24 cellular contexts compared by ENCODE assay signal in the genomic region with DNA sequence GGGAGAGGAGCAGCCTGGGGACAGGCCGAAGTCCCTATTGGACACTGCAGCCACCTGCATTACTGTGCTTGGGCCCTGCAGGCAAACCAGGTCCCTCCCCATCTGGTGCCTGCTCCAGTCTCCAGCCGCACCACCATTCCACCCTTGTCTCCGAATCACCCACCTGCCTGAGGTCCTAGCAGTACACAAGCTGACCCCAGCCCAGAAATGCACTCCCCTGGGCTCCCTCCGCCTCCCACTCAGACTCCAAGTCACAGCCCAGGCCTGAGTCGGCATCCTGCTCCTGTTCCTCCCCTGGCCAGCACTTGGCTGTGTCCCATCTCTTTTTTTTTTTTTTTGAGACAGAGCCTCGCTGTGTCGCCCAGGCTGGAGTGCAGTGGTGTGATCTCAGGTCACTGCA. TPM values are rescaled to one million over a fixed set of nuclear protein-coding genes. Genes with fewer than 3 reads are reported as not detected.
DNase-seq lines count a peak whose midpoint lies in the region; ATAC-seq, FAIRE-seq and TF ChIP-seq lines count a peak whose summit lies in the region.
"Had no signal": no experiment of that assay in that cellular context is flagged by ENCODE, and none has a peak within 500 bp of the region (broad histone marks: within the 10 kb centered on the region; RNA-seq: fewer than 3 reads in every experiment).

No MANE protein-coding gene starts in this region.

- no peak overlapping the region for H2BK120ac ChIP-seq in H1 (replicated peaks; ENCODE audit: low read depth, low read length)

- H3K79me1 ChIP-seq in H1 (ENCODE audit: low read depth, low read length): no peaks in the 10 kb centered on the region

- no peak overlapping the region for H3K56ac ChIP-seq in H1 (replicated peaks; ENCODE audit: insufficient read length, low read depth, low read length)

- H3K27ac ChIP-seq in H1 (ENCODE audit: low read depth, low read length) (no peak overlapping the region), spleen (peak overlapping the region in 6 of 8 donors; percentile 33 to 91 (median 40))
- H3K27ac ChIP-seq: brain microvascular endothelial cell, neutrophil, psoas muscle, sigmoid colon had no signal

- H3K4me1 ChIP-seq in H1 (replicated peaks in 1 of 4; ENCODE audit: control insufficient read depth in 3 of 4, insufficient read depth in 4 of 4, low read length in 3 of 4) (peaks cover 0 to 9% (median 4%) of the 10 kb centered on the region in 4 experiments; a peak in 3 of 7 replicates), spleen (peaks cover 18 to 100% (median 62%) of the 10 kb centered on the region in 6 donors)
- H3K4me1 ChIP-seq: psoas muscle had no signal

- no peak overlapping the region for H3K4ac ChIP-seq in H1 (replicated peaks; ENCODE audit: insufficient read length, low read depth, low read length)

- no peak for DNase-seq in activated CD8-positive, alpha-beta memory T cell treated with anti-CD3 and anti-CD28 coated beads, Interleukin-2, amount 10 ng/mL, durations not matched to agents 7 days and 5 days
- DNase-seq in activated CD8-positive, alpha-beta memory T cell treated with anti-CD3 and anti-CD28 coated beads, Interleukin-2, amount 50 U/mL, for 48 hours: no peak
- DNase-seq in T-cell (no peak), H1 (ENCODE audit: low read depth in 1 of 2, low spot score in 2 of 2) (no peak), spleen (no peak), kidney tubule cell (ENCODE audit: low spot score) (no peak), NCI-H510A (lab: John Stamatoyannopoulos, UW) (no peak)
- DNase-seq: activated CD4-positive, alpha-beta T cell treated with anti-CD3 and anti-CD28 coated beads, Interleukin-2, amount 50 U/mL, for 48 hours; activated CD4-positive, CD25-positive, alpha-beta regulatory T cell; brain microvascular endothelial cell; DMS153; effector CD8-positive, alpha-beta T cell; foreskin fibroblast; head of caudate nucleus; NCI-H1105; NCI-H2029; psoas muscle; sigmoid colon; stimulated activated CD4-positive, alpha-beta T cell treated with anti-CD3 and anti-CD28 coated beads, Interleukin-4, amount 100 ng/mL, for 4 hours; stimulated activated naive CD4-positive, alpha-beta T cell had no signal

- no peak overlapping the region for H3K4me3 Mint-ChIP-seq in activated CD8-positive, alpha-beta memory T cell treated with anti-CD3 and anti-CD28 coated beads, Interleukin-2, amount 10 ng/mL, durations not matched to agents 7 days and 5 days
- H3K4me3 Mint-ChIP-seq in T-cell: no peak overlapping the region
- H3K4me3 Mint-ChIP-seq: IgD-negative memory B cell had no signal

- no peaks in the 10 kb centered on the region for H3K9me3 ChIP-seq in H1 (ENCODE audit: insufficient read depth in 2 of 2, low read depth in 1 of 2, low read length in 1 of 2)
- H3K9me3 ChIP-seq in spleen: no peaks in the 10 kb centered on the region
- H3K9me3 ChIP-seq: neutrophil, psoas muscle, sigmoid colon had no signal

- no peak for TF ChIP-seq RAD21 in H1 (IDR thresholded peaks at IDR 0.05 in 1 of 2, conservative IDR thresholded peaks at IDR 0.05 in 1 of 2; ENCODE audit: low read depth in 2 of 2, low read length in 2 of 2)

- no peak overlapping the region for H2BK12ac ChIP-seq in H1 (ENCODE audit: low read depth, low read length)

- H2BK20ac ChIP-seq in H1 (ENCODE audit: low read length): no peak overlapping the region

- no peak overlapping the region for H2BK15ac ChIP-seq in H1 (ENCODE audit: low read length)

- TF ChIP-seq POLR2A in H1 (IDR thresholded peaks at IDR 0.05; ENCODE audit: control extremely low read depth in 1 of 2, low read depth in 2 of 2, low read length in 2 of 2) (no peak), spleen (IDR thresholded peaks at IDR 0.05) (no peak)

- FAIRE-seq in H1 (lab: Jason Lieb, UNC): no peak
- FAIRE-seq: H54 had no signal

- H2AFZ ChIP-seq in H1 (ENCODE audit: low read length): no peak overlapping the region

- no peak for TF ChIP-seq CTCF in H1 (IDR thresholded peaks at IDR 0.05; ENCODE audit: control extremely low read depth in 1 of 3, insufficient read depth in 1 of 3, low read depth in 1 of 3, low read length in 3 of 3)
- TF ChIP-seq CTCF in spleen (IDR thresholded peaks at IDR 0.05 in 8 of 11, conservative IDR thresholded peaks at IDR 0.05 in 3 of 11): no peak

- no peak overlapping the region for H3K9ac ChIP-seq in H1 (replicated peaks in 1 of 4; ENCODE audit: extremely low read depth in 1 of 4, low read depth in 3 of 4, low read length in 3 of 4)

- no peaks in the 10 kb centered on the region for H3K79me2 ChIP-seq in H1 (ENCODE audit: control insufficient read depth in 1 of 2, insufficient read depth in 2 of 2, low read length in 2 of 2)

- H3K27me3 Mint-ChIP-seq in activated CD8-positive, alpha-beta memory T cell treated with anti-CD3 and anti-CD28 coated beads, Interleukin-2, amount 10 ng/mL, durations not matched to agents 7 days and 5 days: no peaks in the 10 kb centered on the region
- H3K27me3 Mint-ChIP-seq in T-cell: no peaks in the 10 kb centered on the region
- H3K27me3 Mint-ChIP-seq: IgD-negative memory B cell had no signal

- no peak overlapping the region for H3K4me2 ChIP-seq in H1 (ENCODE audit: insufficient read depth in 1 of 2, low read depth in 2 of 2, low read length in 2 of 2)

- H4K91ac ChIP-seq in H1 (replicated peaks; ENCODE audit: insufficient read length, low read length): no peak overlapping the region

- H2BK5ac ChIP-seq in H1 (ENCODE audit: low read depth, low read length): no peak overlapping the region

- H3K23me2 ChIP-seq in H1 (ENCODE audit: low read depth, low read length): no peaks in the 10 kb centered on the region; the same call in 1 of the 2 replicates

- no peaks in the 10 kb centered on the region for H3K36me3 ChIP-seq in H1 (ENCODE audit: control insufficient read depth in 2 of 4, insufficient read depth in 4 of 4, low read length in 3 of 4)
- H3K36me3 ChIP-seq in spleen: peaks cover 0 to 100% (median 74%) of the 10 kb centered on the region in 6 donors
- H3K36me3 ChIP-seq: brain microvascular endothelial cell had no signal

- no peak overlapping the region for H2AK5ac ChIP-seq in H1 (ENCODE audit: low read depth, low read length)

- TF ChIP-seq EP300 in H1 (IDR thresholded peaks at IDR 0.05; ENCODE audit: borderline replicate concordance in 1 of 2, low read depth in 2 of 2, low read length in 2 of 2): no peak

- no peak for ATAC-seq in activated CD8-positive, alpha-beta memory T cell treated with anti-CD3 and anti-CD28 coated beads, Interleukin-2, amount 10 ng/mL, durations not matched to agents 7 days and 5 days
- ATAC-seq in T-cell (replicated peaks in 1 of 4): no peak
- ATAC-seq in GM21619 (IDR thresholded peaks at IDR 0.05; ENCODE audit: unreplicated experiment): no peak
- ATAC-seq: psoas muscle had no signal

- H3K27ac Mint-ChIP-seq in activated CD8-positive, alpha-beta memory T cell treated with anti-CD3 and anti-CD28 coated beads, Interleukin-2, amount 10 ng/mL, durations not matched to agents 7 days and 5 days: peak overlapping the region; percentile 46
- H3K27ac Mint-ChIP-seq in T-cell: peak overlapping the region; percentile 46 to 76

- H3K4me3 ChIP-seq in H1 (ENCODE audit: extremely low read depth in 1 of 4, insufficient read depth in 2 of 4, low read depth in 3 of 4, low read length in 4 of 4) (no peak overlapping the region), spleen (no peak overlapping the region)
- H3K4me3 ChIP-seq: psoas muscle, sigmoid colon had no signal

- H3K9me3 Mint-ChIP-seq in activated CD8-positive, alpha-beta memory T cell treated with anti-CD3 and anti-CD28 coated beads, Interleukin-2, amount 10 ng/mL, durations not matched to agents 7 days and 5 days (ENCODE audit: low read depth): no peaks in the 10 kb centered on the region
- H3K9me3 Mint-ChIP-seq in T-cell: no peaks in the 10 kb centered on the region
- H3K9me3 Mint-ChIP-seq: IgD-negative memory B cell had no signal

- POLR2A ChIA-PET in T-cell (lab: Charles Lee) (no interaction called here), H1 (lab: Charles Lee; ENCODE audit: partially characterized antibody) (no interaction called here)

- no peak overlapping the region for H3K14ac ChIP-seq in H1 (ENCODE audit: insufficient read length)

- no peaks in the 10 kb centered on the region for H4K20me1 ChIP-seq in H1 (replicated peaks in 1 of 2; ENCODE audit: control insufficient read depth in 1 of 2, insufficient read depth in 2 of 2, low read length in 2 of 2)

- H3K36me3 Mint-ChIP-seq in activated CD8-positive, alpha-beta memory T cell treated with anti-CD3 and anti-CD28 coated beads, Interleukin-2, amount 10 ng/mL, durations not matched to agents 7 days and 5 days: peaks cover 35% of the 10 kb centered on the region
- peaks cover 21% of the 10 kb centered on the region for H3K36me3 Mint-ChIP-seq in T-cell

- peak overlapping the region; percentile 92; the same call in 1 of the 2 replicates for H4K8ac ChIP-seq in H1 (ENCODE audit: extremely low read depth, insufficient read depth, low read length)

- 84% methylated on average over 6 of the region's 7 CpGs; no CpG with 5 or more reads in 1 of the 2 experiments for WGBS in H1 (ENCODE audit: extremely low coverage in 1 of 2, insufficient coverage in 1 of 2, insufficient read length in 1 of 2, insufficient replicate concordance in 2 of 2, low coverage in 1 of 2, low lambda C conversion rate in 2 of 2, missing lambda C conversion rate in 1 of 2), 2 experiments
- 70 to 85% (median 81%) methylated on average over 7 of the region's 7 CpGs for WGBS in spleen, 5 donors

- H3K27me3 ChIP-seq in H1 (replicated peaks in 1 of 4; ENCODE audit: control insufficient read depth in 3 of 4, extremely low read depth in 1 of 4, insufficient read depth in 3 of 4, low read length in 3 of 4) (no peaks in the 10 kb centered on the region), spleen (replicated peaks in 1 of 7) (no peaks in the 10 kb centered on the region)
- H3K27me3 ChIP-seq: brain microvascular endothelial cell, neutrophil, sigmoid colon had no signal

- no peak overlapping the region for H4K5ac ChIP-seq in H1 (ENCODE audit: insufficient read length, low read depth, low read length)

- peaks cover 38% of the 10 kb centered on the region for H3K4me1 Mint-ChIP-seq in activated CD8-positive, alpha-beta memory T cell treated with anti-CD3 and anti-CD28 coated beads, Interleukin-2, amount 10 ng/mL, durations not matched to agents 7 days and 5 days
- H3K4me1 Mint-ChIP-seq in T-cell: peaks cover 24 to 33% (median 27%) of the 10 kb centered on the region in 3 donors

- no peak overlapping the region for H3K23ac ChIP-seq in H1 (ENCODE audit: insufficient read length)

- CTCF ChIA-PET in activated CD8-positive, alpha-beta memory T cell treated with anti-CD3 and anti-CD28 coated beads, Interleukin-2, amount 10 ng/mL, durations not matched to agents 7 days and 5 days (lab: Charles Lee): interaction anchor here (1.8 kb wide), 1 partner anchor 10 kb away, joined by 4 read pairs; no protein-coding TSS in a partner anchor
- CTCF ChIA-PET in T-cell (lab: Charles Lee): interaction anchor here (0.6 to 0.9 kb wide), 3 partner anchors 11 to 944 kb away, joined by 3 to 11 read pairs (median 3); no protein-coding TSS in a partner anchor
- CTCF ChIA-PET in H1 (lab: Charles Lee; ENCODE audit: partially characterized antibody): interaction anchor here (4.0 to 21.9 kb wide), 2 partner anchors 13 to 14 kb away, joined by 26 to 563 read pairs; a partner anchor contains a TSS

- intact Hi-C loops in spleen (cut with DNase I; ENCODE audit: low total_unique reads): no loop called here

- no peak overlapping the region for H3K18ac ChIP-seq in H1 (ENCODE audit: extremely low read depth, low read length)

RNA-seq across cellular contexts. Expression of a gene that starts 6.3 kb away (rescaled TPM):
- total RNA-seq in activated CD8-positive, alpha-beta memory T cell treated with anti-CD3 and anti-CD28 coated beads, Interleukin-2, amount 10 ng/mL, durations not matched to agents 7 days and 5 days: 100 to 1,000 TPM; 212 to 218 TPM
- total RNA-seq in T-cell: 100 to 1,000 TPM; 148 to 191 (median 180) TPM
- total RNA-seq in H1 (2021; fragmentation: NEBNext Ultra II Directional; extraction: Animal tissue kit (Norgen Biotek cat#: 25700)): 7.5 and 8.4 TPM in 2 replicates
- polyA plus RNA-seq in H1 (2011; rRNA removed): 3.6 and 5.2 TPM in 2 replicates
- polyA plus RNA-seq in H1 (2011; cell fraction: cytosol; rRNA removed): 77.7 TPM
- 15.5 TPM for polyA plus RNA-seq in H1 (2011; cell fraction: nucleus; rRNA removed)
- polyA plus RNA-seq in H1 (2012, experiment 1 of 2): 4.1 to 10.3 TPM (median 7.8 TPM) in 4 replicates
- polyA plus RNA-seq in H1 (2012, experiment 2 of 2): 1.9 TPM
- polyA plus RNA-seq in H1 (2013, experiment 1 of 2): 3.7 TPM
- polyA plus RNA-seq in H1 (2013, experiment 2 of 2): 4.2 TPM
- 1.9 and 2.0 TPM in 2 replicates for polyA minus RNA-seq in H1 (2011; rRNA and poly(A)+ RNA removed)
- 3.7 TPM for polyA minus RNA-seq in H1 (2011; cell fraction: cytosol; rRNA and poly(A)+ RNA removed)
- polyA minus RNA-seq in H1 (2011; cell fraction: nucleus; rRNA and poly(A)+ RNA removed): 3.7 TPM
- total RNA-seq in spleen: 100 to 1,000 TPM in 6 of 7 donors, 10 to 100 TPM in 1; 87.1 to 187 (median 129) TPM
- 10 to 100 TPM; 36.4 to 86.1 (median 53.0) TPM for polyA plus RNA-seq in spleen

RNA-seq across cellular contexts. Expression of a gene that starts 17.2 kb away (rescaled TPM):
- 10 to 100 TPM; 71.3 to 79.1 TPM for total RNA-seq in activated CD8-positive, alpha-beta memory T cell treated with anti-CD3 and anti-CD28 coated beads, Interleukin-2, amount 10 ng/mL, durations not matched to agents 7 days and 5 days
- total RNA-seq in T-cell (100 to 1,000 TPM in 3 of 5 donors, 10 to 100 TPM in 2; 91.4 to 158 (median 138) TPM), spleen (100 to 1,000 TPM in 4 of 7 donors, 10 to 100 TPM in 3; 46.7 to 144 (median 125) TPM)
- total RNA-seq in H1 (2021; fragmentation: NEBNext Ultra II Directional; extraction: Animal tissue kit (Norgen Biotek cat#: 25700)): 61.8 and 71.2 TPM in 2 replicates
- polyA plus RNA-seq in H1 (2011; rRNA removed) (48.2 and 72.0 TPM in 2 replicates), spleen (100 to 1,000 TPM in 1 of 3 donors, 10 to 100 TPM in 2; 70.2 to 104 (median 74.1) TPM)
- polyA plus RNA-seq in H1 (2011; cell fraction: cytosol; rRNA removed): 19.9 TPM
- polyA plus RNA-seq in H1 (2011; cell fraction: nucleus; rRNA removed): 66.9 TPM
- 66.8 to 74.2 TPM (median 69.2 TPM) in 4 replicates for polyA plus RNA-seq in H1 (2012, experiment 1 of 2)
- 67.1 TPM for polyA plus RNA-seq in H1 (2012, experiment 2 of 2)
- 61.6 TPM for polyA plus RNA-seq in H1 (2013, experiment 1 of 2)
- 60.1 TPM for polyA plus RNA-seq in H1 (2013, experiment 2 of 2)
- 29.7 and 44.3 TPM in 2 replicates for polyA minus RNA-seq in H1 (2011; rRNA and poly(A)+ RNA removed)
- polyA minus RNA-seq in H1 (2011; cell fraction: cytosol; rRNA and poly(A)+ RNA removed): 31.1 TPM
- polyA minus RNA-seq in H1 (2011; cell fraction: nucleus; rRNA and poly(A)+ RNA removed): 30.8 TPM

RNA-seq across cellular contexts. Expression of a gene that starts 40.5 kb away (rescaled TPM):
- total RNA-seq in activated CD8-positive, alpha-beta memory T cell treated with anti-CD3 and anti-CD28 coated beads, Interleukin-2, amount 10 ng/mL, durations not matched to agents 7 days and 5 days: 10 to 100 TPM; 13.4 to 24.3 TPM
- 10 to 100 TPM in 3 of 5 donors, 1 to 10 TPM in 2; 2.6 to 24.6 (median 18.3) TPM for total RNA-seq in T-cell
- 5.1 and 6.4 TPM in 2 replicates for total RNA-seq in H1 (2021; fragmentation: NEBNext Ultra II Directional; extraction: Animal tissue kit (Norgen Biotek cat#: 25700))
- polyA plus RNA-seq in H1 (2011; rRNA removed): 6.3 and 11.6 TPM in 2 replicates
- polyA plus RNA-seq in H1 (2011; cell fraction: cytosol; rRNA removed): 6.2 TPM
- polyA plus RNA-seq in H1 (2011; cell fraction: nucleus; rRNA removed): 12.1 TPM
- polyA plus RNA-seq in H1 (2012, experiment 1 of 2): 5.0 to 8.3 TPM (median 5.5 TPM) in 4 replicates
- 5.4 TPM for polyA plus RNA-seq in H1 (2012, experiment 2 of 2)
- polyA plus RNA-seq in H1 (2013, experiment 1 of 2): 5.7 TPM
- polyA plus RNA-seq in H1 (2013, experiment 2 of 2): 6.1 TPM
- polyA minus RNA-seq in H1 (2011; rRNA and poly(A)+ RNA removed): 2.6 and 3.7 TPM in 2 replicates
- 5.0 TPM for polyA minus RNA-seq in H1 (2011; cell fraction: cytosol; rRNA and poly(A)+ RNA removed)
- polyA minus RNA-seq in H1 (2011; cell fraction: nucleus; rRNA and poly(A)+ RNA removed): 6.2 TPM
- 10 to 100 TPM; 30.8 to 73.8 (median 38.5) TPM for total RNA-seq in spleen
- 10 to 100 TPM; 28.1 to 42.0 (median 28.4) TPM for polyA plus RNA-seq in spleen

RNA-seq across cellular contexts. Expression of a gene that starts 53.3 kb away (rescaled TPM):
- 10 to 100 TPM; 32.8 to 33.1 TPM for total RNA-seq in activated CD8-positive, alpha-beta memory T cell treated with anti-CD3 and anti-CD28 coated beads, Interleukin-2, amount 10 ng/mL, durations not matched to agents 7 days and 5 days
- total RNA-seq in T-cell: 10 to 100 TPM; 37.1 to 50.3 (median 39.2) TPM
- 33.0 and 33.3 TPM in 2 replicates for total RNA-seq in H1 (2021; fragmentation: NEBNext Ultra II Directional; extraction: Animal tissue kit (Norgen Biotek cat#: 25700))
- polyA plus RNA-seq in H1 (2011; rRNA removed): 24.2 and 28.9 TPM in 2 replicates
- 25.1 TPM for polyA plus RNA-seq in H1 (2011; cell fraction: cytosol; rRNA removed)
- polyA plus RNA-seq in H1 (2011; cell fraction: nucleus; rRNA removed): 45.5 TPM
- 22.6 to 27.0 TPM (median 24.8 TPM) in 4 replicates for polyA plus RNA-seq in H1 (2012, experiment 1 of 2)
- 14.6 TPM for polyA plus RNA-seq in H1 (2012, experiment 2 of 2)
- polyA plus RNA-seq in H1 (2013, experiment 1 of 2): 19.3 TPM
- polyA plus RNA-seq in H1 (2013, experiment 2 of 2): 19.1 TPM
- 52.1 and 62.7 TPM in 2 replicates for polyA minus RNA-seq in H1 (2011; rRNA and poly(A)+ RNA removed)
- 38.1 TPM for polyA minus RNA-seq in H1 (2011; cell fraction: cytosol; rRNA and poly(A)+ RNA removed)
- polyA minus RNA-seq in H1 (2011; cell fraction: nucleus; rRNA and poly(A)+ RNA removed): 75.4 TPM
- 10 to 100 TPM; 35.4 to 53.8 (median 48.6) TPM for total RNA-seq in spleen
- polyA plus RNA-seq in spleen: 10 to 100 TPM; 19.0 to 41.9 (median 25.8) TPM

RNA-seq across cellular contexts. Expression of a gene that starts 58.9 kb away (rescaled TPM):
- total RNA-seq in activated CD8-positive, alpha-beta memory T cell treated with anti-CD3 and anti-CD28 coated beads, Interleukin-2, amount 10 ng/mL, durations not matched to agents 7 days and 5 days: 10 to 100 TPM; 33.3 to 33.6 TPM
- total RNA-seq in T-cell (10 to 100 TPM; 22.1 to 52.2 (median 45.9) TPM), spleen (10 to 100 TPM; 20.0 to 26.5 (median 23.5) TPM)
- 47.7 and 48.6 TPM in 2 replicates for total RNA-seq in H1 (2021; fragmentation: NEBNext Ultra II Directional; extraction: Animal tissue kit (Norgen Biotek cat#: 25700))
- polyA plus RNA-seq in H1 (2011; rRNA removed) (21.2 and 25.6 TPM in 2 replicates), spleen (10 to 100 TPM in 2 of 3 donors, 1 to 10 TPM in 1; 9.0 to 28.2 (median 11.6) TPM)
- polyA plus RNA-seq in H1 (2011; cell fraction: cytosol; rRNA removed): 24.5 TPM
- 26.6 TPM for polyA plus RNA-seq in H1 (2011; cell fraction: nucleus; rRNA removed)
- polyA plus RNA-seq in H1 (2012, experiment 1 of 2): 30.2 to 35.1 TPM (median 31.2 TPM) in 4 replicates
- 28.8 TPM for polyA plus RNA-seq in H1 (2012, experiment 2 of 2)
- 23.2 TPM for polyA plus RNA-seq in H1 (2013, experiment 1 of 2)
- polyA plus RNA-seq in H1 (2013, experiment 2 of 2): 22.1 TPM
- 9.4 and 9.6 TPM in 2 replicates for polyA minus RNA-seq in H1 (2011; rRNA and poly(A)+ RNA removed)
- 17.1 TPM for polyA minus RNA-seq in H1 (2011; cell fraction: cytosol; rRNA and poly(A)+ RNA removed)
- 16.2 TPM for polyA minus RNA-seq in H1 (2011; cell fraction: nucleus; rRNA and poly(A)+ RNA removed)
